ENCODE assay signal across 18 cellular contexts in genomic region chr5:80156156-80156555, GRCh38.
DNase-seq lines count a peak whose midpoint lies in the region; ATAC-seq and TF ChIP-seq lines count a peak whose summit lies in the region.
"Had no signal": no experiment of that assay in that cellular context is flagged by ENCODE, and none has a peak within 500 bp of the region (broad histone marks: within the 10 kb centered on the region; RNA-seq: fewer than 3 reads in every experiment).

No MANE protein-coding gene starts in this region.

- no peak for ATAC-seq in left ventricle myocardium superior
- no peak for ATAC-seq in activated CD8-positive, alpha-beta T cell treated with anti-CD3 and anti-CD28 coated beads for 36 hours
- ATAC-seq: activated CD4-positive, CD25-positive, alpha-beta regulatory T cell treated with anti-CD3 and anti-CD28 coated beads, Interleukin-2, amount 50 U/mL, for 24 hours had no signal

- CTCF ChIA-PET in activated CD8-positive, alpha-beta T cell treated with anti-CD3 and anti-CD28 coated beads for 36 hours (lab: Charles Lee): interaction anchor here (1.2 kb wide), 1 partner anchor 12 kb away, joined by 3 read pairs; no protein-coding TSS in a partner anchor

- H3K4me1 Mint-ChIP-seq in activated CD8-positive, alpha-beta T cell treated with anti-CD3 and anti-CD28 coated beads for 36 hours (ENCODE audit: low read depth): peaks cover 56% of the 10 kb centered on the region

- H3K27me3 Mint-ChIP-seq in activated CD8-positive, alpha-beta T cell treated with anti-CD3 and anti-CD28 coated beads for 36 hours: no peaks in the 10 kb centered on the region

- peaks cover 7% of the 10 kb centered on the region for H3K36me3 ChIP-seq in right atrium auricular region

- H3K4me1 ChIP-seq in right atrium auricular region: peaks cover 0 to 15% of the 10 kb centered on the region in 2 donors
- H3K4me1 ChIP-seq: esophagus squamous epithelium had no signal

- POLR2A ChIA-PET in activated CD8-positive, alpha-beta T cell treated with anti-CD3 and anti-CD28 coated beads for 36 hours (lab: Charles Lee): interaction anchor here (1.0 kb wide), 1 partner anchor 13 kb away, joined by 3 read pairs; no protein-coding TSS in a partner anchor

- H3K27ac ChIP-seq in right atrium auricular region: no peak overlapping the region
- H3K27ac ChIP-seq in substantia nigra (ENCODE audit: low read depth, low read length, poor library complexity, severe bottlenecking): peak overlapping the region; percentile 5
- H3K27ac ChIP-seq: coronary artery, esophagus squamous epithelium had no signal

- no peak overlapping the region for H3K4me3 ChIP-seq in right atrium auricular region
- H3K4me3 ChIP-seq: coronary artery, esophagus squamous epithelium had no signal

- no peaks in the 10 kb centered on the region for H3K9me3 ChIP-seq in right atrium auricular region
- H3K9me3 ChIP-seq: esophagus squamous epithelium had no signal

- H3K9me3 Mint-ChIP-seq in activated CD8-positive, alpha-beta T cell treated with anti-CD3 and anti-CD28 coated beads for 36 hours: peaks cover 2% of the 10 kb centered on the region
- H3K9me3 Mint-ChIP-seq: T-helper 1 cell treated with Interleukin-12 subunit alpha and Interleukin-12 subunit beta and Interleukin-4 antibody, amounts not matched to agents 30 μg/mL and 1 μg/mL, for 36 hours had no signal

- H3K27me3 ChIP-seq in right atrium auricular region: no peaks in the 10 kb centered on the region
- H3K27me3 ChIP-seq: esophagus squamous epithelium had no signal

- no peak for TF ChIP-seq CTCF in right atrium auricular region (IDR thresholded peaks at IDR 0.05)
- TF ChIP-seq CTCF in activated CD8-positive, alpha-beta T cell treated with anti-CD3 and anti-CD28 coated beads for 36 hours (IDR thresholded peaks at IDR 0.05): no peak

- H3K36me3 Mint-ChIP-seq in activated CD8-positive, alpha-beta T cell treated with anti-CD3 and anti-CD28 coated beads for 36 hours (ENCODE audit: low read depth): peaks cover 60% of the 10 kb centered on the region

- intact Hi-C loops in left ventricle myocardium superior (cut with micrococcal nuclease): no loop called here
- intact Hi-C loops in activated CD8-positive, alpha-beta T cell treated with anti-CD3 and anti-CD28 coated beads for 36 hours (cut with micrococcal nuclease): no loop called here

- DNase-seq in right atrium auricular region (ENCODE audit: low spot score) (peak; percentile 9), left ventricle myocardium superior (no peak), islet precursor cell (peak; percentile 66), substantia nigra (lab: John Stamatoyannopoulos, UW) (no peak), dedifferentiated amniotic fluid mesenchymal stem cell (ENCODE audit: extremely low spot score) (no peak), NCI-H146 (lab: John Stamatoyannopoulos, UW) (no peak), DMS114 treated with DMSO at 0.1 percent for 48 hours (lab: John Stamatoyannopoulos, UW; ENCODE audit: unreplicated experiment) (no peak)
- no peak for DNase-seq in activated CD8-positive, alpha-beta T cell treated with anti-CD3 and anti-CD28 coated beads for 36 hours
- DNase-seq: Calu3; esophagus squamous epithelium; hippocampal formation; KG1; NCI-H2171 treated with DMSO at 0.1 percent for 48 hours; NK-92 treated with Interleukin-12 subunit alpha and Interleukin-12 subunit beta, amount 100 ng/mL, for 24 hours; posterior cingulate gyrus had no signal

- peak overlapping the region; percentile 23 for H3K27ac Mint-ChIP-seq in activated CD8-positive, alpha-beta T cell treated with anti-CD3 and anti-CD28 coated beads for 36 hours
- H3K27ac Mint-ChIP-seq: T-helper 1 cell treated with Interleukin-12 subunit alpha and Interleukin-12 subunit beta and Interleukin-4 antibody, amounts not matched to agents 30 μg/mL and 1 μg/mL, for 36 hours had no signal

- H3K4me3 Mint-ChIP-seq in activated CD8-positive, alpha-beta T cell treated with anti-CD3 and anti-CD28 coated beads for 36 hours: no peak overlapping the region
- H3K4me3 Mint-ChIP-seq: T-helper 1 cell treated with Interleukin-12 subunit alpha and Interleukin-12 subunit beta and Interleukin-4 antibody, amounts not matched to agents 30 μg/mL and 1 μg/mL, for 36 hours had no signal

Comparison
In these comparisons a context has a peak if more than half of its experiments do, and no peak if none do; other contexts are left out.
1. DNase-seq: peak in right atrium auricular region (single experiment) and islet precursor cell (single experiment); none in left ventricle myocardium superior (single experiment), activated CD8-positive, alpha-beta T cell treated with anti-CD3 and anti-CD28 coated beads for 36 hours (single experiment), substantia nigra (0 of 49), dedifferentiated amniotic fluid mesenchymal stem cell (single experiment), NCI-H146 (single experiment) and DMS114 treated with DMSO at 0.1 percent for 48 hours (single experiment).